ENCODE assay signal across 13 cellular contexts in the genomic region with DNA sequence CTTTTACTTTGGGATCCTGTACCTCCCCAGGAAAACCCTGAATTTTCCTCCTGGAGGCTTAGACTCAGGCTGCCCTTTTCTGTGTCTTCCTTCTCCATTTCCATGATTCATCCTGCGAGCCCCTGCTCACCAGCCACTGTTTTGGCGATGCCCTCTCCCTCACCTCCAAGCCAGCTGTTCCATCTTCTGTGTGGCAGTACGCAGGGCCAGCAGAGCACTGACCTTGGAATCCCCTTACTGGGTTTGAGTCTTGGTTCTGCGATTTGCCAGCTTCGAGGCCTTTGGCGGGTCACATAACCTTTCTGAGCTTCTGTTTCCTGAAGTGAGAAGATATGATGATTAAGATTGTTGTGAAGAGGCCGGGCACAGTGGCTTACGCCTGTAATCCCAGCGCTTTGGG. TPM values are rescaled to one million over a fixed set of nuclear protein-coding genes. Genes with fewer than 3 reads are reported as not detected.
DNase-seq lines count a peak whose midpoint lies in the region; ATAC-seq and TF ChIP-seq lines count a peak whose summit lies in the region.
"Had no signal": no experiment of that assay in that cellular context is flagged by ENCODE, and none has a peak within 500 bp of the region (broad histone marks: within the 10 kb centered on the region; RNA-seq: fewer than 3 reads in every experiment).

No MANE protein-coding gene starts in this region.

- WGBS in heart right ventricle, 2 donors: 65 to 73% methylated on average over 9 of the region's 9 CpGs

- H3K4me3 Mint-ChIP-seq in dendritic cell treated with granulocyte-macrophage colony-stimulating factor and Interleukin-4, amounts not matched to agents 40 ng/mL and 50 ng/mL, for 4 days: no peak overlapping the region
- H3K4me3 Mint-ChIP-seq in memory B cell: no peak overlapping the region
- H3K4me3 Mint-ChIP-seq: B cell; CD4-positive, alpha-beta T cell; H9 had no signal

- H3K27me3 ChIP-seq in heart right ventricle (no peaks in the 10 kb centered on the region), skeletal muscle tissue (ENCODE audit: control insufficient read depth in 3 of 3, insufficient read depth in 3 of 3, low read length in 3 of 3) (no peaks in the 10 kb centered on the region)

- H3K4me1 ChIP-seq in heart right ventricle (peaks cover 9 to 87% (median 49%) of the 10 kb centered on the region in 9 donors), skeletal muscle tissue (ENCODE audit: control insufficient read depth in 3 of 3, insufficient read depth in 3 of 3, low read length in 3 of 3) (peaks cover 28 to 76% (median 43%) of the 10 kb centered on the region in 3 donors)

- H3K36me3 Mint-ChIP-seq in dendritic cell treated with granulocyte-macrophage colony-stimulating factor and Interleukin-4, amounts not matched to agents 40 ng/mL and 50 ng/mL, for 4 days (ENCODE audit: low read depth): peaks cover 71% of the 10 kb centered on the region
- H3K36me3 Mint-ChIP-seq in memory B cell: no peaks in the 10 kb centered on the region

- DNase-seq in heart right ventricle: no peak
- DNase-seq in Right ventricle myocardium inferior (ENCODE audit: missing footprints): no peak
- DNase-seq in memory B cell (ENCODE audit: low spot score in 2 of 2): no peak
- DNase-seq in stimulated activated CD4-positive, alpha-beta T cell treated with anti-CD3 and anti-CD28 coated beads, Interleukin-2, amount 100 ng/mL, for 48 hours: no peak
- DNase-seq in COLO668 (lab: John Stamatoyannopoulos, UW; ENCODE audit: unreplicated experiment): no peak
- DNase-seq: C1 segment of cervical spinal cord; CD4-positive, alpha-beta T cell; DMS79; GOT3; H9 had no signal

- H3K27ac ChIP-seq in heart right ventricle (peak overlapping the region in 9 of 10 donors; percentile 32 to 73 (median 54)), skeletal muscle tissue (ENCODE audit: low read depth, low read length) (peak overlapping the region; percentile 57)

- peak overlapping the region in 1 of 3 donors; percentile 17 for H3K9ac ChIP-seq in skeletal muscle tissue (ENCODE audit: low read depth in 1 of 3, low read length in 3 of 3)

- H3K27ac Mint-ChIP-seq in dendritic cell treated with granulocyte-macrophage colony-stimulating factor and Interleukin-4, amounts not matched to agents 40 ng/mL and 50 ng/mL, for 4 days: peak overlapping the region; percentile 37
- peak overlapping the region; percentile 40 for H3K27ac Mint-ChIP-seq in memory B cell
- H3K27ac Mint-ChIP-seq: B cell; CD4-positive, alpha-beta T cell; H9 had no signal

- H3K9me3 ChIP-seq in heart right ventricle: no peaks in the 10 kb centered on the region
- no peaks in the 10 kb centered on the region for H3K9me3 ChIP-seq in skeletal muscle tissue (ENCODE audit: control insufficient read depth in 3 of 3, low read length in 3 of 3)

- H3K4me1 Mint-ChIP-seq in dendritic cell treated with granulocyte-macrophage colony-stimulating factor and Interleukin-4, amounts not matched to agents 40 ng/mL and 50 ng/mL, for 4 days (ENCODE audit: low read depth): peaks cover 74% of the 10 kb centered on the region
- H3K4me1 Mint-ChIP-seq in memory B cell: peaks cover 20% of the 10 kb centered on the region

- H3K27me3 Mint-ChIP-seq in dendritic cell treated with granulocyte-macrophage colony-stimulating factor and Interleukin-4, amounts not matched to agents 40 ng/mL and 50 ng/mL, for 4 days: no peaks in the 10 kb centered on the region
- no peaks in the 10 kb centered on the region for H3K27me3 Mint-ChIP-seq in memory B cell
- H3K27me3 Mint-ChIP-seq: B cell; CD4-positive, alpha-beta T cell had no signal

- H3K4me3 ChIP-seq in heart right ventricle (no peak overlapping the region), skeletal muscle tissue (ENCODE audit: low read length in 3 of 3) (no peak overlapping the region)

- no peak for TF ChIP-seq CTCF in heart right ventricle (IDR thresholded peaks at IDR 0.05)

- intact Hi-C loops in heart right ventricle (cut with DNase I) (loop anchor here in 2 of 10 donors (10.0 kb wide), 2 partner anchors 83 to 87 kb away; no protein-coding TSS in a partner anchor), Right ventricle myocardium inferior (cut with DNase I) (loop anchor here (5.0 to 10.0 kb wide), 2 partner anchors 40 to 227 kb away; a partner anchor contains a TSS)
- intact Hi-C loops in dendritic cell treated with granulocyte-macrophage colony-stimulating factor and Interleukin-4, amounts not matched to agents 40 ng/mL and 50 ng/mL, for 4 days (cut with micrococcal nuclease): no loop called here

- ATAC-seq in heart right ventricle (peak in 1 of 8 donors; percentile 23), Right ventricle myocardium inferior (no peak), memory B cell (ENCODE audit: low read depth) (no peak)

- peaks cover 0 to 7% (median 0%) of the 10 kb centered on the region in 9 donors for H3K36me3 ChIP-seq in heart right ventricle
- H3K36me3 ChIP-seq in skeletal muscle tissue (ENCODE audit: control insufficient read depth in 3 of 3, insufficient read depth in 3 of 3, low read length in 3 of 3): peaks cover 0 to 3% (median 0%) of the 10 kb centered on the region in 3 donors

- no peaks in the 10 kb centered on the region for H3K9me3 Mint-ChIP-seq in dendritic cell treated with granulocyte-macrophage colony-stimulating factor and Interleukin-4, amounts not matched to agents 40 ng/mL and 50 ng/mL, for 4 days
- no peaks in the 10 kb centered on the region for H3K9me3 Mint-ChIP-seq in memory B cell
- H3K9me3 Mint-ChIP-seq: CD4-positive, alpha-beta T cell; H9 had no signal

RNA-seq across cellular contexts. Expression of a gene that starts 7.2 kb away (rescaled TPM):
- total RNA-seq in heart right ventricle: 10 to 100 TPM; 21.5 to 36.6 (median 28.9) TPM
- 10 to 100 TPM in 1 of 2 donors, 1 to 10 TPM in 1; 1.6 to 15.4 TPM for polyA plus RNA-seq in heart right ventricle
- total RNA-seq in Right ventricle myocardium inferior: 30.1 TPM
- 4.2 TPM for total RNA-seq in skeletal muscle tissue
